In genomic region chr1:156705918-156706646, GRCh38 we compare ENCODE assay signal across 8 cellular contexts. TPM values are rescaled to one million over a fixed set of nuclear protein-coding genes. Genes with fewer than 3 reads are reported as not detected.
A peak's percentile ranks its signal among the peaks of the same experiment; 100 is the strongest.
DNase-seq lines count a peak whose midpoint lies in the region; ATAC-seq and TF ChIP-seq lines count a peak whose summit lies in the region.

No MANE protein-coding gene starts in this region.

- BruUV-seq in A673 (replicated peaks; lab: Mats Ljungman, UMichigan): no TSS peak

- H4K20me1 ChIP-seq in GM23248 (ENCODE audit: insufficient read depth): no peaks in the 10 kb centered on the region

- peaks cover 27% of the 10 kb centered on the region for H3K27me3 Mint-ChIP-seq in activated T-cell treated with anti-CD3 and anti-CD28 coated beads, Interleukin-2, amount 50 U/mL, for 4 hours (ENCODE audit: low read depth)
- H3K27me3 Mint-ChIP-seq in nephron (ENCODE audit: low read depth): no peaks in the 10 kb centered on the region

- peak; percentile 65 for ATAC-seq in activated T-cell treated with anti-CD3 and anti-CD28 coated beads, Interleukin-2, amount 50 U/mL, for 4 hours
- ATAC-seq in esophagus mucosa: peak; percentile 44
- ATAC-seq in GM19463 (IDR thresholded peaks at IDR 0.05; ENCODE audit: unreplicated experiment): no peak

- POLR2A ChIA-PET in A673 (lab: Charles Lee; ENCODE audit: low non-redundant PET): no interaction called here

- no peaks in the 10 kb centered on the region for H3K9me2 ChIP-seq in GM23248 (ENCODE audit: insufficient read depth)

- TF ChIP-seq POLR2A in stomach (IDR thresholded peaks at IDR 0.05): no peak

- H2AFZ ChIP-seq in GM23248: peak overlapping the region; percentile 77

- H3K36me3 ChIP-seq in A673 (ENCODE audit: insufficient read depth, low read length, poor library complexity, severe bottlenecking): no peaks in the 10 kb centered on the region
- no peaks in the 10 kb centered on the region for H3K36me3 ChIP-seq in GM23248 (ENCODE audit: low read depth)
- H3K36me3 ChIP-seq in stomach: no peaks in the 10 kb centered on the region

- peaks cover 30% of the 10 kb centered on the region for H3F3A ChIP-seq in GM23248 (ENCODE audit: insufficient read depth)

- H3K27ac ChIP-seq in A673 (ENCODE audit: low read depth, low read length, poor library complexity, severe bottlenecking) (no peak overlapping the region), GM23248 (peak overlapping the region; percentile 73), stomach (peak overlapping the region in 4 of 5 donors; percentile 32 to 83 (median 50))

- 3% methylated on average over 32 to 45 of the region's 45 CpGs for WGBS in GM23248 (ENCODE audit: low coverage in 1 of 2, low lambda C conversion rate in 2 of 2, missing lambda C conversion rate in 2 of 2), 2 experiments
- 1 to 4% (median 1%) methylated on average over 33 to 45 of the region's 45 CpGs for whole genome bisulfite sequencing in stomach, 5 donors

- peaks cover 25% of the 10 kb centered on the region for H3K4me1 Mint-ChIP-seq in activated T-cell treated with anti-CD3 and anti-CD28 coated beads, Interleukin-2, amount 50 U/mL, for 4 hours (ENCODE audit: low read depth)
- H3K4me1 Mint-ChIP-seq in nephron: peaks cover 67% of the 10 kb centered on the region

- CTCF ChIA-PET in A673 (lab: Charles Lee): interaction anchor here (0.8 to 4.2 kb wide), 9 partner anchors 15 to 205 kb away, joined by 3 to 48 read pairs (median 4); partner anchors contain the start of gene NTRK1

- in situ Hi-C loops in GM23248 (cut with MboI): no loop called here

- H3K27ac Mint-ChIP-seq in nephron: peak overlapping the region; percentile 97 to 98 (median 98)

- peak; percentile 91 for TF ChIP-seq CTCF in A673 (conservative IDR thresholded peaks at IDR 0.05; ENCODE audit: low read depth, low read length)
- peak; percentile 82 to 95 (median 94) for TF ChIP-seq CTCF in nephron (IDR thresholded peaks at IDR 0.05; ENCODE audit: unreplicated experiment in 3 of 3)
- peak in 5 of 7 experiments; percentile 53 to 86 (median 68) for TF ChIP-seq CTCF in stomach (IDR thresholded peaks at IDR 0.05)

- H3K4me2 ChIP-seq in GM23248 (ENCODE audit: unreplicated experiment): peak overlapping the region; percentile 87

- H3K4me3 ChIP-seq in A673 (ENCODE audit: low read depth, low read length, poor library complexity, severe bottlenecking) (peak overlapping the region; percentile 42), GM23248 (peak overlapping the region; percentile 71), stomach (peak overlapping the region; percentile 40 to 56 (median 44))

- H3K9me3 ChIP-seq in A673 (ENCODE audit: low read depth, low read length, poor library complexity, severe bottlenecking) (no peaks in the 10 kb centered on the region), GM23248 (ENCODE audit: low read depth) (no peaks in the 10 kb centered on the region), stomach (no peaks in the 10 kb centered on the region)

- no peaks in the 10 kb centered on the region for H3K79me2 ChIP-seq in GM23248 (ENCODE audit: insufficient read depth)

- H3K4me1 ChIP-seq in A673 (ENCODE audit: insufficient read depth, low read length, poor library complexity, severe bottlenecking) (peaks cover 34% of the 10 kb centered on the region), GM23248 (ENCODE audit: insufficient read depth) (peaks cover 70% of the 10 kb centered on the region), stomach (peaks cover 26 to 64% (median 56%) of the 10 kb centered on the region in 4 donors)

- no peak for TF ChIP-seq EP300 in stomach (IDR thresholded peaks at IDR 0.05)

- intact Hi-C loops in A673 (cut with micrococcal nuclease; ENCODE audit: unreplicated experiment): loop anchor here (1.0 kb wide), 1 partner anchor 17 kb away; no protein-coding TSS in a partner anchor
- intact Hi-C loops in stomach (cut with DNase I; ENCODE audit: low total_unique reads): no loop called here

- H3K4me3 Mint-ChIP-seq in activated T-cell treated with anti-CD3 and anti-CD28 coated beads, Interleukin-2, amount 50 U/mL, for 4 hours: peak overlapping the region; percentile 82
- H3K4me3 Mint-ChIP-seq in nephron: peak overlapping the region; percentile 84 to 89 (median 86)

- no peaks in the 10 kb centered on the region for H3K9me3 Mint-ChIP-seq in activated T-cell treated with anti-CD3 and anti-CD28 coated beads, Interleukin-2, amount 50 U/mL, for 4 hours
- no peaks in the 10 kb centered on the region for H3K9me3 Mint-ChIP-seq in nephron

- peak; percentile 77 for DNase-seq in A673 (ENCODE audit: low spot score)
- DNase-seq in GM23248: peak; percentile 73
- peak; percentile 16 for DNase-seq in NCI-H774 (lab: John Stamatoyannopoulos, UW)
- DNase-seq in activated T-cell treated with anti-CD3 and anti-CD28 coated beads, Interleukin-2, amount 50 U/mL, for 4 hours: peak; percentile 73
- peak; percentile 68 for DNase-seq in stomach

- H3K27me3 ChIP-seq in A673 (replicated peaks; ENCODE audit: insufficient read depth, low read depth, low read length, poor library complexity) (peaks cover 5% of the 10 kb centered on the region), GM23248 (replicated peaks; ENCODE audit: insufficient read depth) (no peaks in the 10 kb centered on the region), stomach (peaks cover 0 to 61% (median 23%) of the 10 kb centered on the region in 3 donors)

- no peaks in the 10 kb centered on the region for H3K36me3 Mint-ChIP-seq in activated T-cell treated with anti-CD3 and anti-CD28 coated beads, Interleukin-2, amount 50 U/mL, for 4 hours (ENCODE audit: insufficient read depth)
- H3K36me3 Mint-ChIP-seq in nephron (ENCODE audit: low read depth): peaks cover 12% of the 10 kb centered on the region

- peak overlapping the region; percentile 78 for H3K9ac ChIP-seq in GM23248

RNA-seq across cellular contexts. Expression of gene CRABP2, which starts 0.7 kb away (rescaled TPM):
- total RNA-seq in A673 (2021) (1.1 and 4.0 TPM in 2 replicates), esophagus mucosa (1,373 TPM), stomach (1 to 10 TPM in 1 of 5 donors, under 1 TPM in 1, not detected in 3; 0.72 to 2.0 TPM)
- 23.3 and 38.8 TPM in 2 replicates for total RNA-seq in GM23248 (2014; rRNA removed; shearing (Covaris generic))
- polyA plus RNA-seq in GM23248 (2016; fragmentation: Nextera tagmentation; extraction: Ambion mirVana) (64.1 and 68.6 TPM in 2 replicates), stomach (100 to 1,000 TPM in 1 of 3 donors, 1 to 10 TPM in 2; 6.9 to 207 (median 7.5) TPM)
- total RNA-seq in activated T-cell treated with anti-CD3 and anti-CD28 coated beads, Interleukin-2, amount 50 U/mL, for 4 hours: 1 to 10 TPM; 1.8 to 2.5 (median 2.4) TPM

RNA-seq across cellular contexts. Expression of gene METTL25B, which starts 22.2 kb away (rescaled TPM):
- total RNA-seq in A673 (2021) (20.2 TPM in 2 replicates), esophagus mucosa (23.5 TPM), stomach (10 to 100 TPM; 15.2 to 90.2 (median 72.4) TPM)
- total RNA-seq in GM23248 (2014; rRNA removed; shearing (Covaris generic)): 4.5 and 5.6 TPM in 2 replicates
- polyA plus RNA-seq in GM23248 (2016; fragmentation: Nextera tagmentation; extraction: Ambion mirVana) (7.4 and 10.1 TPM in 2 replicates), stomach (10 to 100 TPM; 31.0 to 50.2 (median 43.5) TPM)
- 10 to 100 TPM; 16.6 to 18.9 (median 18.5) TPM for total RNA-seq in activated T-cell treated with anti-CD3 and anti-CD28 coated beads, Interleukin-2, amount 50 U/mL, for 4 hours

RNA-seq across cellular contexts. Expression of gene ISG20L2, which starts 22.5 kb away (rescaled TPM):
- 45.7 and 46.5 TPM in 2 replicates for total RNA-seq in A673 (2021)
- total RNA-seq in GM23248 (2014; rRNA removed; shearing (Covaris generic)): 10.4 TPM in 2 replicates
- 17.8 and 21.5 TPM in 2 replicates for polyA plus RNA-seq in GM23248 (2016; fragmentation: Nextera tagmentation; extraction: Ambion mirVana)
- 10 to 100 TPM; 62.4 to 65.9 (median 63.8) TPM for total RNA-seq in activated T-cell treated with anti-CD3 and anti-CD28 coated beads, Interleukin-2, amount 50 U/mL, for 4 hours
- total RNA-seq in esophagus mucosa: 27.5 TPM
- total RNA-seq in stomach: 10 to 100 TPM in 3 of 5 donors, 1 to 10 TPM in 2; 4.5 to 65.5 (median 24.3) TPM
- 10 to 100 TPM in 2 of 3 donors, 1 to 10 TPM in 1; 7.5 to 12.3 (median 11.0) TPM for polyA plus RNA-seq in stomach

RNA-seq across cellular contexts. Expression of gene NES, which starts 28.9 kb away (rescaled TPM):
- total RNA-seq in A673 (2021) (8.7 and 12.3 TPM in 2 replicates), esophagus mucosa (3.0 TPM), stomach (10 to 100 TPM in 2 of 5 donors, 1 to 10 TPM in 3; 3.2 to 22.3 (median 8.9) TPM)
- total RNA-seq in GM23248 (2014; rRNA removed; shearing (Covaris generic)): 15.0 and 23.0 TPM in 2 replicates
- polyA plus RNA-seq in GM23248 (2016; fragmentation: Nextera tagmentation; extraction: Ambion mirVana) (2.2 TPM in 2 replicates), stomach (1 to 10 TPM; 1.7 to 9.0 (median 3.2) TPM)
- total RNA-seq in activated T-cell treated with anti-CD3 and anti-CD28 coated beads, Interleukin-2, amount 50 U/mL, for 4 hours: under 1 TPM; 0.05 to 0.13 (median 0.05) TPM

RNA-seq across cellular contexts. Expression of gene MRPL24, which starts 34.8 kb away (rescaled TPM):
- 85.7 and 92.9 TPM in 2 replicates for total RNA-seq in A673 (2021)
- 49.2 and 55.7 TPM in 2 replicates for total RNA-seq in GM23248 (2014; rRNA removed; shearing (Covaris generic))
- 91.4 and 93.7 TPM in 2 replicates for polyA plus RNA-seq in GM23248 (2016; fragmentation: Nextera tagmentation; extraction: Ambion mirVana)
- 100 to 1,000 TPM; 132 to 138 (median 132) TPM for total RNA-seq in activated T-cell treated with anti-CD3 and anti-CD28 coated beads, Interleukin-2, amount 50 U/mL, for 4 hours
- 67.4 TPM for total RNA-seq in esophagus mucosa
- total RNA-seq in stomach: 10 to 100 TPM; 15.6 to 56.8 (median 33.3) TPM
- 100 to 1,000 TPM in 2 of 3 donors, 10 to 100 TPM in 1; 91.6 to 113 (median 111) TPM for polyA plus RNA-seq in stomach

Comparison
In these comparisons a context has a peak if more than half of its experiments do, and no peak if none do; other contexts are left out.
1. DNase-seq: peak in every context shown above with its lines; median percentile 77 in A673; 73 in GM23248; 73 in activated T-cell treated with anti-CD3 and anti-CD28 coated beads, Interleukin-2, amount 50 U/mL, for 4 hours; 68 in stomach; 16 in NCI-H774.
2. RNA of gene CRABP2, which starts 0.7 kb away (total RNA-seq): 1,373 TPM in esophagus mucosa (single experiment); 23.3 to 38.8 TPM in GM23248, 1.8 to 2.5 TPM in activated T-cell treated with anti-CD3 and anti-CD28 coated beads, Interleukin-2, amount 50 U/mL, for 4 hours, 1.1 to 4.0 TPM in A673 and 0.72 to 2.0 TPM in stomach; every median in the first group is over 10 times any median in the second.
3. Peak in every context shown above with its lines, with median percentiles within 50 percentile points of each other: H3K4me3 ChIP-seq and CTCF ChIP-seq.